ENCODE assay signal across 33 cellular contexts in genomic region chr2:26907416-26907815, GRCh38. TPM values are rescaled to one million over a fixed set of nuclear protein-coding genes. Genes with fewer than 3 reads are reported as not detected.
"Had no signal": no experiment of that assay in that cellular context is flagged by ENCODE, and none has a peak within 500 bp of the region (broad histone marks: within the 10 kb centered on the region; RNA-seq: fewer than 3 reads in every experiment).

No MANE protein-coding gene starts in this region.

- H3K4me3 Mint-ChIP-seq: activated CD4-positive, alpha-beta memory T cell treated with anti-CD3 and anti-CD28 coated beads, Interleukin-2, amount 10 ng/mL, durations not matched to agents 7 days and 5 days; activated CD4-positive, alpha-beta T cell treated with anti-CD3 and anti-CD28 coated beads for 36 hours; activated naive CD4-positive, alpha-beta T cell treated with anti-CD3 and anti-CD28 coated beads, Interleukin-2, amount 10 ng/mL, durations not matched to agents 7 days and 5 days; activated naive CD8-positive, alpha-beta T cell treated with anti-CD3 and anti-CD28 coated beads, Interleukin-2, amount 10 ng/mL, durations not matched to agents 7 days and 5 days; activated T-helper 17 cell treated with anti-CD3 and anti-CD28 coated beads, Interleukin-2, amount 50 U/mL, for 72 hours had no signal

- FAIRE-seq: bronchial epithelial cell had no signal

- H3K9me3 Mint-ChIP-seq: activated CD4-positive, alpha-beta memory T cell treated with anti-CD3 and anti-CD28 coated beads, Interleukin-2, amount 10 ng/mL, durations not matched to agents 7 days and 5 days; activated naive CD4-positive, alpha-beta T cell treated with anti-CD3 and anti-CD28 coated beads, Interleukin-2, amount 10 ng/mL, durations not matched to agents 7 days and 5 days; activated naive CD8-positive, alpha-beta T cell treated with anti-CD3 and anti-CD28 coated beads, Interleukin-2, amount 10 ng/mL, durations not matched to agents 7 days and 5 days; activated T-helper 17 cell treated with anti-CD3 and anti-CD28 coated beads, Interleukin-2, amount 50 U/mL, for 72 hours had no signal

- H3K4me1 Mint-ChIP-seq: activated CD4-positive, alpha-beta memory T cell treated with anti-CD3 and anti-CD28 coated beads, Interleukin-2, amount 10 ng/mL, durations not matched to agents 7 days and 5 days; activated CD4-positive, alpha-beta T cell treated with anti-CD3 and anti-CD28 coated beads for 36 hours; activated naive CD4-positive, alpha-beta T cell treated with anti-CD3 and anti-CD28 coated beads, Interleukin-2, amount 10 ng/mL, durations not matched to agents 7 days and 5 days; activated naive CD8-positive, alpha-beta T cell treated with anti-CD3 and anti-CD28 coated beads, Interleukin-2, amount 10 ng/mL, durations not matched to agents 7 days and 5 days; activated T-helper 17 cell treated with anti-CD3 and anti-CD28 coated beads, Interleukin-2, amount 50 U/mL, for 72 hours had no signal

- H3K27me3 ChIP-seq: adrenal gland, MG63 had no signal

- ATAC-seq: activated CD4-positive, alpha-beta T cell treated with anti-CD3 and anti-CD28 coated beads for 36 hours; activated T-helper 17 cell treated with anti-CD3 and anti-CD28 coated beads, Interleukin-2, amount 50 U/mL, for 72 hours; Panc1 had no signal

- H3K36me3 ChIP-seq: adrenal gland, MG63, SJCRH30 had no signal

- H3K27ac Mint-ChIP-seq: activated CD4-positive, alpha-beta memory T cell treated with anti-CD3 and anti-CD28 coated beads, Interleukin-2, amount 10 ng/mL, durations not matched to agents 7 days and 5 days; activated CD4-positive, alpha-beta T cell treated with anti-CD3 and anti-CD28 coated beads for 36 hours; activated naive CD4-positive, alpha-beta T cell treated with anti-CD3 and anti-CD28 coated beads, Interleukin-2, amount 10 ng/mL, durations not matched to agents 7 days and 5 days; activated naive CD8-positive, alpha-beta T cell treated with anti-CD3 and anti-CD28 coated beads, Interleukin-2, amount 10 ng/mL, durations not matched to agents 7 days and 5 days; activated T-helper 17 cell treated with anti-CD3 and anti-CD28 coated beads, Interleukin-2, amount 50 U/mL, for 72 hours had no signal

- H3K27ac ChIP-seq: adrenal gland, KMS-11, SJCRH30, WERI-Rb-1 had no signal

- H3K4me3 ChIP-seq: adrenal gland, MG63, SJCRH30 had no signal

- H3K4me1 ChIP-seq: adrenal gland, SJCRH30 had no signal

- H3K9ac ChIP-seq: KMS-11, SK-N-SH had no signal

- H3K4me2 ChIP-seq: KMS-11, SK-N-SH had no signal

- H3K36me3 Mint-ChIP-seq: activated naive CD4-positive, alpha-beta T cell treated with anti-CD3 and anti-CD28 coated beads, Interleukin-2, amount 10 ng/mL, durations not matched to agents 7 days and 5 days; activated naive CD8-positive, alpha-beta T cell treated with anti-CD3 and anti-CD28 coated beads, Interleukin-2, amount 10 ng/mL, durations not matched to agents 7 days and 5 days had no signal

- H3K9me2 ChIP-seq: SK-N-SH had no signal

- H3K9me3 ChIP-seq: adrenal gland, MG63, SJCRH30, SK-N-SH had no signal

- DNase-seq: activated CD4-positive, alpha-beta memory T cell treated with anti-CD3 and anti-CD28 coated beads, Interleukin-2, amount 10 ng/mL, durations not matched to agents 7 days and 5 days; activated CD4-positive, alpha-beta T cell treated with anti-CD3 and anti-CD28 coated beads for 36 hours; activated CD4-positive, alpha-beta T cell treated with anti-CD3 and anti-CD28 coated beads, Interleukin-2, amount 50 U/mL, for 1 hour; activated gamma-delta T cell; activated naive CD4-positive, alpha-beta T cell treated with anti-CD3 and anti-CD28 coated beads, Interleukin-2, amount 10 ng/mL, durations not matched to agents 7 days and 5 days; activated naive CD8-positive, alpha-beta T cell treated with anti-CD3 and anti-CD28 coated beads, Interleukin-2, amount 10 ng/mL, durations not matched to agents 7 days and 5 days; activated T-cell treated with anti-CD3 and anti-CD28 coated beads for 4 hours; activated T-cell treated with anti-CD3 and anti-CD28 coated beads, Interleukin-2, amount 50 U/mL, for 48 hours; adrenal gland; aorta; MG63; MV-4-11; NCI-H1092 treated with DMSO at 0.1 percent for 48 hours; NCI-H1417 treated with DMSO at 0.1 percent for 48 hours; NCI-H1694; NCI-H2029 treated with DMSO at 0.1 percent for 48 hours; NCI-H345; NCI-H510A; NCI-H69; NK-92 treated with Interleukin-12 subunit alpha and Interleukin-12 subunit beta, amount 100 ng/mL, for 24 hours; OCI-M1; Right ventricle myocardium superior; RPMI8226; SJCRH30; SK-N-SH; T-helper 1 cell; WERI-Rb-1 had no signal

RNA-seq across cellular contexts. Expression of gene DPYSL5, which starts 59.5 kb away (rescaled TPM):
- total RNA-seq: activated CD4-positive, alpha-beta memory T cell treated with anti-CD3 and anti-CD28 coated beads, Interleukin-2, amount 10 ng/mL, durations not matched to agents 7 days and 5 days; activated CD8-positive, alpha-beta memory T cell treated with anti-CD3 and anti-CD28 coated beads for 36 hours; activated naive CD8-positive, alpha-beta T cell treated with anti-CD3 and anti-CD28 coated beads, Interleukin-2, amount 10 ng/mL, durations not matched to agents 7 days and 5 days; activated T-helper 17 cell treated with anti-CD3 and anti-CD28 coated beads, Interleukin-2, amount 50 U/mL, for 72 hours; aorta; bronchial epithelial cell; Right ventricle myocardium superior; T-helper 2 cell treated with Interferon-gamma antibody and Interleukin-4, amounts not matched to agents 100 ng/mL and 5 ng/mL, for 36 hours had no signal
- polyA plus RNA-seq: aorta had no signal
